Comparison of ENCODE assay signal across 8 cellular contexts in genomic region chr2:64488050-64488974, GRCh38. TPM values are rescaled to one million over a fixed set of nuclear protein-coding genes. Genes with fewer than 3 reads are reported as not detected.
DNase-seq lines count a peak whose midpoint lies in the region; ATAC-seq and TF ChIP-seq lines count a peak whose summit lies in the region.

No MANE protein-coding gene starts in this region.

- H3K27ac Mint-ChIP-seq in HFFc6, result no peak overlapping the region
- H3K27ac Mint-ChIP-seq in activated CD8-positive, alpha-beta T cell treated with anti-CD3 and anti-CD28 coated beads, Interleukin-2, amount 10 ng/mL, durations not matched to agents 7 days and 5 days, result no peak overlapping the region
- H3K27ac Mint-ChIP-seq in effector memory CD8-positive, alpha-beta T cell, result no peak overlapping the region

- intact Hi-C loops in mucosa of descending colon (cut with DNase I, micrococcal nuclease), result loop anchor here (5.0 kb wide), 1 partner anchor 156 kb away; no protein-coding TSS in a partner anchor

- POLR2A ChIA-PET in activated CD8-positive, alpha-beta T cell treated with anti-CD3 and anti-CD28 coated beads, Interleukin-2, amount 10 ng/mL, durations not matched to agents 7 days and 5 days (lab: Charles Lee), result interaction anchor here (0.8 kb wide), 1 partner anchor 15 kb away, joined by 3 read pairs; no protein-coding TSS in a partner anchor

- DNase-seq in EL (peak; percentile 44), HFFc6 (peak; percentile 28), NCI-H774 (lab: John Stamatoyannopoulos, UW) (peak; percentile 26), mucosa of descending colon (peak; percentile 68 to 86 (median 84))
- DNase-seq in activated CD8-positive, alpha-beta T cell treated with anti-CD3 and anti-CD28 coated beads, Interleukin-2, amount 10 ng/mL, durations not matched to agents 7 days and 5 days, result peak; percentile 86
- DNase-seq in effector memory CD8-positive, alpha-beta T cell, result peak; percentile 74 to 80 (median 77)
- peak; percentile 68 for DNase-seq in stimulated activated CD8-positive, alpha-beta memory T cell treated with anti-CD3 and anti-CD28 coated beads, Interleukin-4, amount 100 ng/mL, for 24 hours (ENCODE audit: low read depth)

- H3K4me1 Mint-ChIP-seq in HFFc6 (ENCODE audit: low read depth), result peaks cover 20% of the 10 kb centered on the region
- peaks cover 23% of the 10 kb centered on the region for H3K4me1 Mint-ChIP-seq in activated CD8-positive, alpha-beta T cell treated with anti-CD3 and anti-CD28 coated beads, Interleukin-2, amount 10 ng/mL, durations not matched to agents 7 days and 5 days (ENCODE audit: low read depth)
- H3K4me1 Mint-ChIP-seq in effector memory CD8-positive, alpha-beta T cell (ENCODE audit: low read depth in 2 of 2), result peaks cover 6 to 7% of the 10 kb centered on the region in 2 donors

- no peaks in the 10 kb centered on the region for H3K4me1 ChIP-seq in mucosa of descending colon (ENCODE audit: low read depth)

- no peaks in the 10 kb centered on the region for H3K36me3 ChIP-seq in mucosa of descending colon (ENCODE audit: low read depth)

- H3K9me3 Mint-ChIP-seq in HFFc6, result no peaks in the 10 kb centered on the region
- H3K9me3 Mint-ChIP-seq in activated CD8-positive, alpha-beta T cell treated with anti-CD3 and anti-CD28 coated beads, Interleukin-2, amount 10 ng/mL, durations not matched to agents 7 days and 5 days (ENCODE audit: insufficient read depth), result no peaks in the 10 kb centered on the region
- H3K9me3 Mint-ChIP-seq in effector memory CD8-positive, alpha-beta T cell, result no peaks in the 10 kb centered on the region

- CTCF ChIA-PET in activated CD8-positive, alpha-beta T cell treated with anti-CD3 and anti-CD28 coated beads, Interleukin-2, amount 10 ng/mL, durations not matched to agents 7 days and 5 days (lab: Charles Lee), result interaction anchor here (0.6 to 9.1 kb wide), 58 partner anchors 8 to 673 kb away, joined by 3 to 230 read pairs (median 4); partner anchors contain the start of gene AFTPH

- TF ChIP-seq CTCF in HFFc6 (IDR thresholded peaks at IDR 0.05), result peak; percentile 99
- TF ChIP-seq CTCF in mucosa of descending colon (IDR thresholded peaks at IDR 0.05), result peak; percentile 93

- H3K4me3 Mint-ChIP-seq in HFFc6, result no peak overlapping the region
- no peak overlapping the region for H3K4me3 Mint-ChIP-seq in activated CD8-positive, alpha-beta T cell treated with anti-CD3 and anti-CD28 coated beads, Interleukin-2, amount 10 ng/mL, durations not matched to agents 7 days and 5 days
- no peak overlapping the region for H3K4me3 Mint-ChIP-seq in effector memory CD8-positive, alpha-beta T cell

- H3K36me3 Mint-ChIP-seq in HFFc6 (ENCODE audit: low read depth), result no peaks in the 10 kb centered on the region
- H3K36me3 Mint-ChIP-seq in activated CD8-positive, alpha-beta T cell treated with anti-CD3 and anti-CD28 coated beads, Interleukin-2, amount 10 ng/mL, durations not matched to agents 7 days and 5 days (ENCODE audit: low read depth), result no peaks in the 10 kb centered on the region
- peaks cover 3% of the 10 kb centered on the region for H3K36me3 Mint-ChIP-seq in effector memory CD8-positive, alpha-beta T cell (ENCODE audit: insufficient read depth)

- H3K9me3 ChIP-seq in mucosa of descending colon, result no peaks in the 10 kb centered on the region

- peaks cover 15% of the 10 kb centered on the region for H3K27me3 Mint-ChIP-seq in HFFc6 (ENCODE audit: insufficient read depth)
- peaks cover 26% of the 10 kb centered on the region for H3K27me3 Mint-ChIP-seq in activated CD8-positive, alpha-beta T cell treated with anti-CD3 and anti-CD28 coated beads, Interleukin-2, amount 10 ng/mL, durations not matched to agents 7 days and 5 days (ENCODE audit: low read depth)
- H3K27me3 Mint-ChIP-seq in effector memory CD8-positive, alpha-beta T cell, result peaks cover 6 to 36% of the 10 kb centered on the region in 2 donors

- ATAC-seq in activated CD8-positive, alpha-beta T cell treated with anti-CD3 and anti-CD28 coated beads, Interleukin-2, amount 10 ng/mL, durations not matched to agents 7 days and 5 days, result peak; percentile 78
- peak; percentile 88 for ATAC-seq in effector memory CD8-positive, alpha-beta T cell (replicated peaks)
- ATAC-seq in mucosa of descending colon (peak; percentile 88), HG03139 (IDR thresholded peaks at IDR 0.05; ENCODE audit: unreplicated experiment) (no peak)

- no peak overlapping the region for H3K4me3 ChIP-seq in mucosa of descending colon

RNA-seq across cellular contexts. Expression of gene LGALSL, which starts 34.4 kb away (rescaled TPM):
- 1 to 10 TPM in 2 of 6 experiments, under 1 TPM in 4; 0.64 to 2.1 (median 0.82) TPM for total RNA-seq in HFFc6 (2021; fragmentation: NEBNext Ultra II Directional; extraction: Animal tissue kit (Norgen Biotek cat#: 25700))
- total RNA-seq in activated CD8-positive, alpha-beta T cell treated with anti-CD3 and anti-CD28 coated beads, Interleukin-2, amount 10 ng/mL, durations not matched to agents 7 days and 5 days, result 1 to 10 TPM in 1 of 2 experiments, under 1 TPM in 1; 0.73 to 1.1 TPM
- 10 to 100 TPM; 30.7 to 40.9 (median 37.6) TPM for total RNA-seq in mucosa of descending colon

RNA-seq across cellular contexts. Expression of gene AFTPH, which starts 35.8 kb away (rescaled TPM):
- total RNA-seq in HFFc6 (2021; fragmentation: NEBNext Ultra II Directional; extraction: Animal tissue kit (Norgen Biotek cat#: 25700)), result 10 to 100 TPM; 17.2 to 25.3 (median 19.3) TPM
- 10 to 100 TPM; 26.3 to 27.2 TPM for total RNA-seq in activated CD8-positive, alpha-beta T cell treated with anti-CD3 and anti-CD28 coated beads, Interleukin-2, amount 10 ng/mL, durations not matched to agents 7 days and 5 days
- 10 to 100 TPM; 45.9 to 61.2 (median 50.4) TPM for total RNA-seq in mucosa of descending colon

Comparison
In these comparisons a context has a peak if more than half of its experiments do, and no peak if none do; other contexts are left out.
1. DNase-seq: peak in every context shown above with its lines; median percentile 86 in activated CD8-positive, alpha-beta T cell treated with anti-CD3 and anti-CD28 coated beads, Interleukin-2, amount 10 ng/mL, durations not matched to agents 7 days and 5 days; 84 in mucosa of descending colon; 77 in effector memory CD8-positive, alpha-beta T cell; 68 in stimulated activated CD8-positive, alpha-beta memory T cell treated with anti-CD3 and anti-CD28 coated beads, Interleukin-4, amount 100 ng/mL, for 24 hours; 44 in EL; 28 in HFFc6; 26 in NCI-H774.
2. RNA of gene LGALSL, which starts 34.4 kb away (total RNA-seq): 30.7 to 40.9 TPM in mucosa of descending colon; 0.73 to 1.1 TPM in activated CD8-positive, alpha-beta T cell treated with anti-CD3 and anti-CD28 coated beads, Interleukin-2, amount 10 ng/mL, durations not matched to agents 7 days and 5 days and 0.64 to 2.1 TPM in HFFc6; every median in the first group is over 10 times any median in the second.